ENCODE assay signal across 10 cellular contexts in genomic region chr5:69048233-69048632, GRCh38. TPM values are rescaled to one million over a fixed set of nuclear protein-coding genes. Genes with fewer than 3 reads are reported as not detected.
DNase-seq lines count a peak whose midpoint lies in the region; ATAC-seq, FAIRE-seq and TF ChIP-seq lines count a peak whose summit lies in the region.
"Had no signal": no experiment of that assay in that cellular context is flagged by ENCODE, and none has a peak within 500 bp of the region (broad histone marks: within the 10 kb centered on the region; RNA-seq: fewer than 3 reads in every experiment).

No MANE protein-coding gene starts in this region.

- H3K4me3 ChIP-seq in lower lobe of right lung: no peak overlapping the region
- no peak overlapping the region for H3K4me3 ChIP-seq in stomach
- H3K4me3 ChIP-seq: spleen had no signal

- ATAC-seq in activated T-helper 17 cell treated with anti-CD3 and anti-CD28 coated beads, Interleukin-2, amount 50 U/mL, for 72 hours (replicated peaks): peak; percentile 32
- no peak for ATAC-seq in lower lobe of right lung
- ATAC-seq in HG03354 (IDR thresholded peaks at IDR 0.05; ENCODE audit: poor library complexity, severe bottlenecking, unreplicated experiment): no peak

- H3K36me3 ChIP-seq in lower lobe of right lung (no peaks in the 10 kb centered on the region), stomach (no peaks in the 10 kb centered on the region)
- H3K36me3 ChIP-seq: spleen had no signal

- H3K27me3 ChIP-seq in lower lobe of right lung (ENCODE audit: low read depth) (no peaks in the 10 kb centered on the region), stomach (no peaks in the 10 kb centered on the region)
- H3K27me3 ChIP-seq: spleen had no signal

- H3K9me3 ChIP-seq in lower lobe of right lung: no peaks in the 10 kb centered on the region
- H3K9me3 ChIP-seq in stomach: no peaks in the 10 kb centered on the region
- H3K9me3 ChIP-seq: spleen had no signal

- intact Hi-C loops in lower lobe of right lung (cut with DNase I) (no loop called here), stomach (cut with DNase I; ENCODE audit: low total_unique reads) (no loop called here)
- intact Hi-C loops in activated T-helper 2 cell treated with anti-CD3 and anti-CD28 coated beads, Interferon-gamma antibody, Interleukin-2, Interleukin-4, amounts not matched to agents 10 μg/mL and 5 μg/mL and 100 μg/mL, durations not matched to agents 14 hours and 24 hours and 36 hours (cut with micrococcal nuclease): no loop called here

- TF ChIP-seq POLR2A in stomach (IDR thresholded peaks at IDR 0.05): no peak

- no peaks in the 10 kb centered on the region for H3K36me3 Mint-ChIP-seq in activated T-helper 17 cell treated with anti-CD3 and anti-CD28 coated beads, Interleukin-2, amount 50 U/mL, for 72 hours (ENCODE audit: low read depth)
- no peaks in the 10 kb centered on the region for H3K36me3 Mint-ChIP-seq in activated T-helper 2 cell treated with anti-CD3 and anti-CD28 coated beads, Interferon-gamma antibody, Interleukin-2, Interleukin-4, amounts not matched to agents 10 μg/mL and 5 μg/mL and 100 μg/mL, durations not matched to agents 14 hours and 24 hours and 36 hours (ENCODE audit: low read depth)
- H3K36me3 Mint-ChIP-seq: activated naive CD4-positive, alpha-beta T cell treated with anti-CD3 and anti-CD28 coated beads, Interleukin-2, amount 50 U/mL, for 24 hours had no signal

- no peaks in the 10 kb centered on the region for H3K27me3 Mint-ChIP-seq in activated T-helper 17 cell treated with anti-CD3 and anti-CD28 coated beads, Interleukin-2, amount 50 U/mL, for 72 hours
- peaks cover 11% of the 10 kb centered on the region for H3K27me3 Mint-ChIP-seq in activated T-helper 2 cell treated with anti-CD3 and anti-CD28 coated beads, Interferon-gamma antibody, Interleukin-2, Interleukin-4, amounts not matched to agents 10 μg/mL and 5 μg/mL and 100 μg/mL, durations not matched to agents 14 hours and 24 hours and 36 hours (ENCODE audit: low read depth)
- H3K27me3 Mint-ChIP-seq: activated naive CD4-positive, alpha-beta T cell treated with anti-CD3 and anti-CD28 coated beads, Interleukin-2, amount 50 U/mL, for 24 hours had no signal

- H3K27ac ChIP-seq in lower lobe of right lung (no peak overlapping the region), stomach (no peak overlapping the region)
- H3K27ac ChIP-seq: spleen had no signal

- peaks cover 10% of the 10 kb centered on the region for H3K4me1 Mint-ChIP-seq in activated T-helper 17 cell treated with anti-CD3 and anti-CD28 coated beads, Interleukin-2, amount 50 U/mL, for 72 hours
- H3K4me1 Mint-ChIP-seq in activated T-helper 2 cell treated with anti-CD3 and anti-CD28 coated beads, Interferon-gamma antibody, Interleukin-2, Interleukin-4, amounts not matched to agents 10 μg/mL and 5 μg/mL and 100 μg/mL, durations not matched to agents 14 hours and 24 hours and 36 hours (ENCODE audit: low read depth): peaks cover 12% of the 10 kb centered on the region

- DNase-seq in D721Med (ENCODE audit: insufficient read length, low spot score) (no peak), HT-29 (ENCODE audit: low spot score) (peak; percentile 7), lower lobe of right lung (no peak), stomach (no peak), HK-2 (ENCODE audit: unreplicated experiment) (no peak)
- DNase-seq in activated T-helper 2 cell treated with anti-CD3 and anti-CD28 coated beads, Interferon-gamma antibody, Interleukin-2, Interleukin-4, amounts not matched to agents 10 μg/mL and 5 μg/mL and 100 μg/mL, durations not matched to agents 14 hours and 24 hours and 36 hours (ENCODE audit: low spot score): no peak
- DNase-seq: spleen had no signal

- no peak overlapping the region for H3K4me3 Mint-ChIP-seq in activated T-helper 17 cell treated with anti-CD3 and anti-CD28 coated beads, Interleukin-2, amount 50 U/mL, for 72 hours
- H3K4me3 Mint-ChIP-seq in activated T-helper 2 cell treated with anti-CD3 and anti-CD28 coated beads, Interferon-gamma antibody, Interleukin-2, Interleukin-4, amounts not matched to agents 10 μg/mL and 5 μg/mL and 100 μg/mL, durations not matched to agents 14 hours and 24 hours and 36 hours (ENCODE audit: low read depth): no peak overlapping the region
- H3K4me3 Mint-ChIP-seq: activated naive CD4-positive, alpha-beta T cell treated with anti-CD3 and anti-CD28 coated beads, Interleukin-2, amount 50 U/mL, for 24 hours had no signal

- TF ChIP-seq EP300 in stomach (IDR thresholded peaks at IDR 0.05): no peak

- WGBS in stomach, 5 donors: 15 to 47% (median 39%) methylated on average over 3 of the region's 3 CpGs

- no peaks in the 10 kb centered on the region for H3K9me3 Mint-ChIP-seq in activated T-helper 17 cell treated with anti-CD3 and anti-CD28 coated beads, Interleukin-2, amount 50 U/mL, for 72 hours
- H3K9me3 Mint-ChIP-seq in activated T-helper 2 cell treated with anti-CD3 and anti-CD28 coated beads, Interferon-gamma antibody, Interleukin-2, Interleukin-4, amounts not matched to agents 10 μg/mL and 5 μg/mL and 100 μg/mL, durations not matched to agents 14 hours and 24 hours and 36 hours: no peaks in the 10 kb centered on the region
- H3K9me3 Mint-ChIP-seq: activated naive CD4-positive, alpha-beta T cell treated with anti-CD3 and anti-CD28 coated beads, Interleukin-2, amount 50 U/mL, for 24 hours had no signal

- TF ChIP-seq CTCF in D721Med (IDR thresholded peaks at IDR 0.05; ENCODE audit: insufficient read depth, missing control alignments): peak; percentile 18
- TF ChIP-seq CTCF in lower lobe of right lung (IDR thresholded peaks at IDR 0.05): peak; percentile 17
- TF ChIP-seq CTCF in stomach (IDR thresholded peaks at IDR 0.05): peak in 1 of 7 experiments; percentile 8

- no peak overlapping the region for H3K27ac Mint-ChIP-seq in activated T-helper 17 cell treated with anti-CD3 and anti-CD28 coated beads, Interleukin-2, amount 50 U/mL, for 72 hours
- H3K27ac Mint-ChIP-seq in activated T-helper 2 cell treated with anti-CD3 and anti-CD28 coated beads, Interferon-gamma antibody, Interleukin-2, Interleukin-4, amounts not matched to agents 10 μg/mL and 5 μg/mL and 100 μg/mL, durations not matched to agents 14 hours and 24 hours and 36 hours: no peak overlapping the region
- H3K27ac Mint-ChIP-seq: activated naive CD4-positive, alpha-beta T cell treated with anti-CD3 and anti-CD28 coated beads, Interleukin-2, amount 50 U/mL, for 24 hours had no signal

- no peak for FAIRE-seq in D721Med (lab: Jason Lieb, UNC)

- H3K4me1 ChIP-seq in lower lobe of right lung (peaks cover 7% of the 10 kb centered on the region), stomach (peaks cover 0 to 7% (median 3%) of the 10 kb centered on the region in 4 donors)

RNA-seq across cellular contexts. Expression of gene SLC30A5, which starts 45.6 kb away (rescaled TPM):
- total RNA-seq in HT-29 (2014; rRNA removed; shearing (Covaris generic)): 48.8 and 66.2 TPM in 2 replicates
- total RNA-seq in activated T-helper 17 cell treated with anti-CD3 and anti-CD28 coated beads, Interleukin-2, amount 50 U/mL, for 72 hours: 10 to 100 TPM; 23.7 to 44.7 TPM
- total RNA-seq in lower lobe of right lung (62.7 TPM), stomach (10 to 100 TPM in 4 of 5 donors, 1 to 10 TPM in 1; 9.3 to 67.6 (median 64.7) TPM)
- 10 to 100 TPM; 11.3 to 25.7 (median 15.7) TPM for polyA plus RNA-seq in stomach
- 59.6 and 64.1 TPM in 2 replicates for total RNA-seq in activated T-helper 2 cell treated with anti-CD3 and anti-CD28 coated beads, Interferon-gamma antibody, Interleukin-2, Interleukin-4, amounts not matched to agents 10 μg/mL and 5 μg/mL and 100 μg/mL, durations not matched to agents 14 hours and 24 hours and 36 hours
